7 cellular contexts compared by ENCODE assay signal in the genomic region with DNA sequence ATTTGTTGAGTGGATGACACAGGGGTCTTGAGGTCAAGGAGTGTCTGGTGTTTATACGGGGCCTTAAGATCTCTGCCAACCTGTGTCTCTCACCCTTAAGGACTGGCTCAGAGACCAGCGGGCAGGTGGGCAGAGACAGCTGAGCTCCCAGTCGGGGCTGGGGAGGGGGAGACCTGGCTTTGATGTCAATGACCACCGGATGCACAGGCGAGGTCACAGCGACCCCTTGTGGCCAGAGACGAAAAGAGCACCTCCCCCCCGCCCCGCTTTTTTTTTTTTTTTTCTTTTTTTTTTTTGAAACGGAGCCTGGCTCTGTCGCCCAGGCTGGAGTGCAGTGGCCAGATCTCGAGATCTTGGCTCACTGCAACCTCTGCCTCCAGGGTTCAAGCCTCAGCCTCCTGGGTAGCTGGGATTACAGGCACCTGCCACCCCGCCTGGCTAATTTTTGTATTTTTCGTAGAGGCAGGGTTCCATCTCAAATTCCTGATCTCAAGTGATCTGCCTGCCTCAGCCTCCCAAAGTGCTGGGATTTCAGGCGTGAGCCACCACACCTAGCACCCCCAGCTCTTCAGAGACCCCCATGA. TPM values are rescaled to one million over a fixed set of nuclear protein-coding genes. Genes with fewer than 3 reads are reported as not detected.
A peak's percentile ranks its signal among the peaks of the same experiment; 100 is the strongest.
DNase-seq lines count a peak whose midpoint lies in the region; ATAC-seq and TF ChIP-seq lines count a peak whose summit lies in the region.

No MANE protein-coding gene starts in this region.

- H3K4me3 ChIP-seq in DND-41 (ENCODE audit: low read depth in 1 of 2, low read length in 2 of 2), result no peak overlapping the region

- H4K20me1 ChIP-seq in DND-41 (ENCODE audit: insufficient read depth, low read length), result peaks cover 29% of the 10 kb centered on the region

- no peak overlapping the region for H2AFZ ChIP-seq in DND-41 (ENCODE audit: low read depth, low read length)

- ATAC-seq in DND-41 (ENCODE audit: insufficient read depth, low read depth), result no peak

- H3K9me3 ChIP-seq in DND-41 (ENCODE audit: insufficient read depth, low read length, severe bottlenecking), result no peaks in the 10 kb centered on the region

- H3K9ac ChIP-seq in DND-41 (ENCODE audit: low read depth, low read length), result no peak overlapping the region

- H3K4me1 ChIP-seq in DND-41 (ENCODE audit: insufficient read depth, low read length), result no peaks in the 10 kb centered on the region

- H3K4me2 ChIP-seq in DND-41 (ENCODE audit: insufficient read depth, low read length), result no peak overlapping the region

- H3K79me2 ChIP-seq in DND-41 (ENCODE audit: insufficient read depth, low read length), result no peaks in the 10 kb centered on the region; the same call in 1 of the 2 replicates

- TF ChIP-seq CTCF in DND-41 (IDR thresholded peaks at IDR 0.05; ENCODE audit: borderline replicate concordance, extremely low read depth, low read length, poor library complexity, severe bottlenecking), result peak; percentile 70

- peaks cover 18% of the 10 kb centered on the region for H3K36me3 ChIP-seq in DND-41 (ENCODE audit: insufficient read depth, low read length)

- no peak overlapping the region for H3K27ac ChIP-seq in DND-41 (ENCODE audit: low read length)

- no peaks in the 10 kb centered on the region for H3K27me3 ChIP-seq in DND-41 (ENCODE audit: insufficient read depth, low read length, poor library complexity)

- peak; percentile 27 for DNase-seq in DND-41
- DNase-seq in HT-29 (ENCODE audit: low spot score), result peak; percentile 59
- peak; percentile 43 to 47 for DNase-seq in activated CD4-positive, alpha-beta T cell treated with anti-CD3 and anti-CD28 coated beads, Interleukin-2, amount 50 U/mL, for 48 hours
- peak; percentile 29 for DNase-seq in glomerular visceral epithelial cell (ENCODE audit: extremely low spot score)
- DNase-seq in stimulated activated CD8-positive, alpha-beta memory T cell treated with anti-CD3 and anti-CD28 coated beads, Interleukin-15, amount 100 ng/mL, for 24 hours (ENCODE audit: low read depth), result peak; percentile 21
- DNase-seq in NK-92 treated with Interleukin-12 subunit alpha and Interleukin-12 subunit beta, amount 100 ng/mL, for 24 hours (lab: John Stamatoyannopoulos, UW), result no peak
- DNase-seq in NCI-H2171 (lab: John Stamatoyannopoulos, UW), result no peak

RNA-seq across cellular contexts. Expression of gene KLK14, which starts 12.1 kb away (rescaled TPM):
- not detected in 2 replicates for total RNA-seq in HT-29 (2014; rRNA removed; shearing (Covaris generic))

RNA-seq across cellular contexts. Expression of gene CTU1, which starts 13.4 kb away (rescaled TPM):
- total RNA-seq in HT-29 (2014; rRNA removed; shearing (Covaris generic)), result 44.5 and 46.9 TPM in 2 replicates

RNA-seq across cellular contexts. Expression of gene KLK13, which starts 29.9 kb away (rescaled TPM):
- not detected in 2 replicates for total RNA-seq in HT-29 (2014; rRNA removed; shearing (Covaris generic))

RNA-seq across cellular contexts. Expression of gene SIGLEC9, which starts 29.9 kb away (rescaled TPM):
- total RNA-seq in HT-29 (2014; rRNA removed; shearing (Covaris generic)), result not detected in 2 replicates

RNA-seq across cellular contexts. Expression of gene SIGLEC7, which starts 47.3 kb away (rescaled TPM):
- total RNA-seq in HT-29 (2014; rRNA removed; shearing (Covaris generic)), result not detected in 2 replicates

Comparison
In these comparisons a context has a peak if more than half of its experiments do, and no peak if none do; other contexts are left out.
1. DNase-seq: peak in DND-41 (single experiment), HT-29 (single experiment), activated CD4-positive, alpha-beta T cell treated with anti-CD3 and anti-CD28 coated beads, Interleukin-2, amount 50 U/mL, for 48 hours (2 of 2), glomerular visceral epithelial cell (single experiment) and stimulated activated CD8-positive, alpha-beta memory T cell treated with anti-CD3 and anti-CD28 coated beads, Interleukin-15, amount 100 ng/mL, for 24 hours (single experiment); none in NK-92 treated with Interleukin-12 subunit alpha and Interleukin-12 subunit beta, amount 100 ng/mL, for 24 hours (single experiment) and NCI-H2171 (single experiment).